9 cellular contexts compared by ENCODE assay signal in the genomic region with DNA sequence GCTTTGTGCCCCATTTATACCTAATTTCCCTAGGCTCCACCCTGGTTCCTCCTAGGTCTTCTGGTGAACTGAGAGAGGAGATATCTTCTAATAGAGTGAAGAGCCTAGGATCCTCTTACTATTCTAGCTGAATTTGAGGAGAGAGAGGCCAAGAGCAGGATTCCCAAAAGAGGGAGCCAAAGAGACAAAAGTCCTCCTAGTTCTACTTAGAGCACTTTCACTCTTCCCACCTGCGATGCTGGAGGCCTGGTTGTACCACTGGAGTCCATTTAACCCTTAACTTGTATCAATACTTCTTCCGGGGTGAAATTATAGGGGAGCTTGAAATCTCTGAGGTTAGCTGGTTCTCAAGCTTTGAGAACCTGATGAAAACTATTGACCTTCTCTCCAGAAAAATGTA. TPM values are rescaled to one million over a fixed set of nuclear protein-coding genes. Genes with fewer than 3 reads are reported as not detected.
DNase-seq lines count a peak whose midpoint lies in the region; ATAC-seq, FAIRE-seq and TF ChIP-seq lines count a peak whose summit lies in the region.
"Had no signal": no experiment of that assay in that cellular context is flagged by ENCODE, and none has a peak within 500 bp of the region (broad histone marks: within the 10 kb centered on the region; RNA-seq: fewer than 3 reads in every experiment).

No MANE protein-coding gene starts in this region.

- no peaks in the 10 kb centered on the region for H3K9me3 ChIP-seq in A673 (ENCODE audit: low read depth, low read length, poor library complexity, severe bottlenecking)
- H3K9me3 ChIP-seq in effector memory CD4-positive, alpha-beta T cell (ENCODE audit: control insufficient read depth, low read length): no peaks in the 10 kb centered on the region

- H3K4me1 ChIP-seq in A673 (ENCODE audit: insufficient read depth, low read length, poor library complexity, severe bottlenecking): peaks cover 12% of the 10 kb centered on the region
- H3K4me1 ChIP-seq in foreskin keratinocyte: peaks cover 11% of the 10 kb centered on the region
- peaks cover 5% of the 10 kb centered on the region for H3K4me1 ChIP-seq in effector memory CD4-positive, alpha-beta T cell (ENCODE audit: control insufficient read depth, insufficient read depth, low read length, poor library complexity, severe bottlenecking)

- no peak overlapping the region for H3K27ac ChIP-seq in A673 (ENCODE audit: low read depth, low read length, poor library complexity, severe bottlenecking)
- no peak overlapping the region for H3K27ac ChIP-seq in RWPE1
- H3K27ac ChIP-seq in foreskin keratinocyte: no peak overlapping the region
- H3K27ac ChIP-seq in effector memory CD4-positive, alpha-beta T cell (ENCODE audit: insufficient read depth, low read length, poor library complexity, severe bottlenecking): no peak overlapping the region

- intact Hi-C loops in A673 (cut with micrococcal nuclease; ENCODE audit: unreplicated experiment): loop anchor here (5.0 kb wide), 3 partner anchors 89 to 351 kb away; no protein-coding TSS in a partner anchor

- peak; percentile 51 for DNase-seq in A673 (ENCODE audit: low spot score)
- peak; percentile 24 for DNase-seq in GM03348 (ENCODE audit: low spot score)
- DNase-seq in RWPE1 (ENCODE audit: low spot score): no peak
- DNase-seq in foreskin keratinocyte: peak in 1 of 2 donors; percentile 31
- no peak for DNase-seq in effector memory CD4-positive, alpha-beta T cell
- no peak for DNase-seq in HTR-8/SVneo (ENCODE audit: insufficient read length, low spot score)
- DNase-seq: GDM1 had no signal

- FAIRE-seq in HTR-8/SVneo (lab: Jason Lieb, UNC): no peak

- BruUV-seq in A673 (replicated peaks; lab: Mats Ljungman, UMichigan): no TSS peak

- TF ChIP-seq CTCF in A673 (conservative IDR thresholded peaks at IDR 0.05; ENCODE audit: low read depth, low read length) (peak; percentile 55), RWPE1 (conservative IDR thresholded peaks at IDR 0.05; ENCODE audit: low read depth) (peak; percentile 21), foreskin keratinocyte (conservative IDR thresholded peaks at IDR 0.05) (peak; percentile 62)

- POLR2A ChIA-PET in A673 (lab: Charles Lee; ENCODE audit: low non-redundant PET): no interaction called here
- POLR2A ChIA-PET in RWPE1 (lab: Yijun Ruan, JAX; ENCODE audit: low non-redundant PET): no interaction called here

- H3K36me3 ChIP-seq in A673 (ENCODE audit: insufficient read depth, low read length, poor library complexity, severe bottlenecking): no peaks in the 10 kb centered on the region
- H3K36me3 ChIP-seq in effector memory CD4-positive, alpha-beta T cell (ENCODE audit: control insufficient read depth, insufficient read depth, low read length): peaks cover 3% of the 10 kb centered on the region

- no peak for ATAC-seq in foreskin keratinocyte
- no peak for ATAC-seq in GM21423 (IDR thresholded peaks at IDR 0.05; ENCODE audit: unreplicated experiment)
- ATAC-seq in GM18511 (IDR thresholded peaks at IDR 0.05; ENCODE audit: unreplicated experiment): no peak

- H3K27me3 ChIP-seq in A673 (replicated peaks; ENCODE audit: insufficient read depth, low read depth, low read length, poor library complexity) (no peaks in the 10 kb centered on the region), foreskin keratinocyte (no peaks in the 10 kb centered on the region)
- H3K27me3 ChIP-seq in effector memory CD4-positive, alpha-beta T cell (replicated peaks; ENCODE audit: control insufficient read depth, insufficient read depth, low read length, poor library complexity, severe bottlenecking): no peaks in the 10 kb centered on the region

- no peak overlapping the region for H3K4me3 ChIP-seq in A673 (ENCODE audit: low read depth, low read length, poor library complexity, severe bottlenecking)
- H3K4me3 ChIP-seq in effector memory CD4-positive, alpha-beta T cell (ENCODE audit: insufficient read depth, low read depth, low read length, poor library complexity, severe bottlenecking): no peak overlapping the region

- CTCF ChIA-PET in A673 (lab: Charles Lee): interaction anchor here (0.6 to 1.2 kb wide), 3 partner anchors 88 to 307 kb away, joined by 3 to 4 read pairs (median 3); no protein-coding TSS in a partner anchor
- CTCF ChIA-PET in RWPE1 (lab: Yijun Ruan, JAX): interaction anchor here (0.6 to 1.9 kb wide), 9 partner anchors 88 to 1764 kb away, joined by 3 to 7 read pairs (median 3); no protein-coding TSS in a partner anchor

RNA-seq across cellular contexts. Expression of gene SSH2, which starts 3.4 kb away (rescaled TPM):
- total RNA-seq in A673 (2021): 75.5 and 83.8 TPM in 2 replicates
- total RNA-seq in foreskin keratinocyte: 23.6 and 25.2 TPM in 2 replicates
- polyA plus RNA-seq in foreskin keratinocyte: 21.3 and 23.2 TPM in 2 replicates

RNA-seq across cellular contexts. Expression of gene EFCAB5, which starts 8.1 kb away (rescaled TPM):
- total RNA-seq in A673 (2021) (2.6 and 2.8 TPM in 2 replicates), foreskin keratinocyte (0.28 and 0.41 TPM in 2 replicates)
- 0.07 and 0.18 TPM in 2 replicates for polyA plus RNA-seq in foreskin keratinocyte

Comparison
In these comparisons a context has a peak if more than half of its experiments do, and no peak if none do; other contexts are left out.
1. DNase-seq: peak in A673 (single experiment) and GM03348 (single experiment); none in RWPE1 (single experiment), effector memory CD4-positive, alpha-beta T cell (0 of 3) and HTR-8/SVneo (single experiment).
2. Peak in every context shown above with its lines, with median percentiles within 50 percentile points of each other: CTCF ChIP-seq.